10 cellular contexts compared by ENCODE assay signal in the genomic region with DNA sequence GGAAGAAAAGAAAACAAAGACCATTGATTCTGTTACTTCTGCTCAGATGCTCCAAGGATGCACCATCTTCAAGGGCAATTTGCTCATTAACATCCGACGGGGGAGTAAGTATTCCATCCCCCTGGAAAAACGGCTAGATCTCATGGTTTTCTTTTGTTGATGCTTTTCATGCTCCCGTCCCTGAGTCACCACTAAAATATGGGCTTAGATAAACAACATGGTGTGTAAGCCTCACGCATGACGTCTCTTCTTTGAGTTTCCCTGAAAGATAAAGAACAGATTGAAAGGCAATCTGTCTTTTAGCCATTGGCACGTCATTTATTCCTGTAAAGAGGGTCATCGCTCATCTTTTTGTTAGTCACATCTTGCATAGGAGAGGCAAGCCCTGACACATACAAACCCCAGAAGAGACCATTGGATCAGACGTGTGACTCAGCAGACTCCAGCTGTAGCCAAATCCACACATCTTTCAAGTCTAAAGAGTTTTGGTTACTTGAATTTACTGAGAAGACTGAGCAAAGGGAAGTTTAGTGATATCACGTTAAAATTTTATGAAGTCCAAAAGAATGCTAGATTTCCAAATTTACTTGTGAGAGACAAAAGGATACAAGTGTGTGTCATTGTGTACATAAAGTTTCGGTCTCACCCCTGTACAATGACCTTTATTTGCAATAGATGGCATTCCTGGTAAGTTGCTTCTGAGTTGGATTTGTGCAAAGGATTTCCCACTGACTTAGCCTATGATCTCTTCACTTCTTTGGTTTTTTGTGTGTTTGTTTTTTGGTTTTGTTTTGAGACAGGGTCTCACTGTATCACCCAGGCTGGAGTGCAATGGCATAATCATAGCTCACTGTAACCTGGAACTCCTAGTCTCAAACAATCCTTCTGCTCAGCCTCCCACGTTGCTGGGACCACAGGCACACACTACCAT.
DNase-seq lines count a peak whose midpoint lies in the region; ATAC-seq and TF ChIP-seq lines count a peak whose summit lies in the region.
"Had no signal": no experiment of that assay in that cellular context is flagged by ENCODE, and none has a peak within 500 bp of the region (broad histone marks: within the 10 kb centered on the region; RNA-seq: fewer than 3 reads in every experiment).

No MANE protein-coding gene starts in this region.

- peak; percentile 64 for ATAC-seq in Right ventricle myocardium inferior

- DNase-seq in Right ventricle myocardium inferior (ENCODE audit: missing footprints) (no peak), cardiac septum (ENCODE audit: low spot score) (no peak), MCF 10A (ENCODE audit: unreplicated experiment) (peak; percentile 98), NCI-H510A treated with DMSO at 0.1 percent for 48 hours (lab: John Stamatoyannopoulos, UW) (no peak), SKM-1 treated with dmso at 0.1 percent for 144 hours (lab: John Stamatoyannopoulos, UW; ENCODE audit: unreplicated experiment) (no peak), superior temporal gyrus (ENCODE audit: extremely low spot score) (no peak)
- DNase-seq in stimulated activated CD4-positive, alpha-beta T cell treated with anti-CD3 and anti-CD28 coated beads, Interleukin-2, amount 100 ng/mL, for 24 hours, result no peak
- DNase-seq: CD4-positive, CD25-positive, alpha-beta regulatory T cell had no signal

- no peak for TF ChIP-seq CTCF in MCF 10A (IDR thresholded peaks at IDR 0.05; ENCODE audit: unreplicated experiment)
- no peak for TF ChIP-seq CTCF in liver (IDR thresholded peaks at IDR 0.05; ENCODE audit: low read depth, low read length, missing input control)

- CTCF ChIA-PET in MCF 10A (lab: Yijun Ruan, JAX), result interaction anchor here (0.6 to 1.0 kb wide), 5 partner anchors 15 to 231 kb away, joined by 3 to 5 read pairs (median 3); no protein-coding TSS in a partner anchor

- WGBS in liver, result 74% methylated on average over 12 of the region's 12 CpGs

- H3K4me1 Mint-ChIP-seq in MCF 10A (ENCODE audit: insufficient read depth, unreplicated experiment), result peaks cover 45% of the 10 kb centered on the region

- H3K4me3 Mint-ChIP-seq in MCF 10A (ENCODE audit: unreplicated experiment), result peak overlapping the region; percentile 62
- H3K4me3 Mint-ChIP-seq: CD4-positive, CD25-positive, alpha-beta regulatory T cell had no signal

- BruUV-seq in MCF 10A (replicated peaks; lab: Mats Ljungman, UMichigan), result TSS peak; percentile 85

- no peak overlapping the region for H3K9ac ChIP-seq in liver (ENCODE audit: low read depth in 1 of 2, low read length in 2 of 2)

- H3K27me3 Mint-ChIP-seq in MCF 10A (ENCODE audit: insufficient read depth, unreplicated experiment), result no peaks in the 10 kb centered on the region
- H3K27me3 Mint-ChIP-seq: CD4-positive, CD25-positive, alpha-beta regulatory T cell had no signal

- H3K4me3 ChIP-seq in liver (ENCODE audit: low read depth in 1 of 3, low read length in 3 of 3), result no peak overlapping the region
- H3K4me3 ChIP-seq: cardiac muscle cell had no signal

- peaks cover 0 to 8% (median 1%) of the 10 kb centered on the region in 4 donors for H3K27me3 ChIP-seq in liver (ENCODE audit: control insufficient read depth in 4 of 4, insufficient read depth in 4 of 4, low read length in 3 of 4)
- H3K27me3 ChIP-seq: cardiac muscle cell had no signal

- H3K27ac Mint-ChIP-seq in MCF 10A (ENCODE audit: low read depth, unreplicated experiment), result peak overlapping the region; percentile 95
- H3K27ac Mint-ChIP-seq: CD4-positive, CD25-positive, alpha-beta regulatory T cell had no signal

- POLR2A ChIA-PET in MCF 10A (lab: Yijun Ruan, JAX), result interaction anchor here (0.6 to 7.6 kb wide), 16 partner anchors 9 to 278 kb away, joined by 3 to 102 read pairs (median 4); a partner anchor contains a TSS

- H3K36me3 ChIP-seq in liver (ENCODE audit: control insufficient read depth in 4 of 4, insufficient read depth in 3 of 4, low read depth in 1 of 4, low read length in 3 of 4), result no peaks in the 10 kb centered on the region

- no peaks in the 10 kb centered on the region for H3K9me3 ChIP-seq in liver (ENCODE audit: control insufficient read depth in 4 of 4, low read length in 3 of 4)

- H3K9me3 Mint-ChIP-seq in MCF 10A (ENCODE audit: unreplicated experiment), result no peaks in the 10 kb centered on the region

- intact Hi-C loops in Right ventricle myocardium inferior (cut with DNase I), result no loop called here
- intact Hi-C loops in cardiac septum (cut with DNase I), result no loop called here
- intact Hi-C loops in MCF 10A (cut with micrococcal nuclease), result loop anchor here (1.0 kb wide), 1 partner anchor 32 kb away; no protein-coding TSS in a partner anchor

- no peaks in the 10 kb centered on the region for H3K4me1 ChIP-seq in liver (ENCODE audit: control insufficient read depth in 4 of 4, insufficient read depth in 4 of 4, low read length in 3 of 4)

- H3K36me3 Mint-ChIP-seq in MCF 10A (ENCODE audit: insufficient read depth, unreplicated experiment), result peaks cover 36% of the 10 kb centered on the region

- H3K27ac ChIP-seq in liver (ENCODE audit: low read depth in 1 of 2, low read length in 2 of 2), result peak overlapping the region in 1 of 2 donors; percentile 50
- H3K27ac ChIP-seq: cardiac muscle cell had no signal

- no peak for TF ChIP-seq RAD21 in liver (IDR thresholded peaks at IDR 0.05)

TF ChIP-seq in liver, 16 proteins besides CTCF, POLR2A, EP300 and RAD21:
- peak; percentile 78 to 84 for TF ChIP-seq JUND (IDR thresholded peaks at IDR 0.05)
- no peak for TF ChIP-seq FOXA1 (IDR thresholded peaks at IDR 0.05)
